8 cellular contexts compared by ENCODE assay signal in genomic region chr16:50671644-50672260, GRCh38. TPM values are rescaled to one million over a fixed set of nuclear protein-coding genes. Genes with fewer than 3 reads are reported as not detected.
A peak's percentile ranks its signal among the peaks of the same experiment; 100 is the strongest.
DNase-seq lines count a peak whose midpoint lies in the region; ATAC-seq, FAIRE-seq and TF ChIP-seq lines count a peak whose summit lies in the region.

No MANE protein-coding gene starts in this region.

- H3K79me2 ChIP-seq in OCI-LY1 (ENCODE audit: insufficient read depth, low read length) (no peaks in the 10 kb centered on the region), HepG2 (ENCODE audit: insufficient read depth, low read length) (no peaks in the 10 kb centered on the region)

- H3K9me3 Mint-ChIP-seq in activated naive CD4-positive, alpha-beta T cell treated with anti-CD3 and anti-CD28 coated beads for 36 hours: peaks cover 23% of the 10 kb centered on the region

- POLR2A ChIA-PET in HepG2 (lab: Yijun Ruan, JAX): interaction anchor here (0.5 kb wide), 1 partner anchor 109 kb away, joined by 4 read pairs; no protein-coding TSS in a partner anchor

- no peak overlapping the region for H3K4me3 ChIP-seq in OCI-LY1 (ENCODE audit: low read depth, low read length, poor library complexity, severe bottlenecking)
- H3K4me3 ChIP-seq in HepG2 (replicated peaks in 1 of 3; ENCODE audit: insufficient read depth in 1 of 3, low read depth in 2 of 3, low read length in 3 of 3): no peak overlapping the region
- H3K4me3 ChIP-seq in right atrium auricular region: no peak overlapping the region

- 0 out of 2 replicates have a peak, but pooled peaks cover 2% of the 10 kb centered on the region for H3F3A ChIP-seq in OCI-LY1 (ENCODE audit: insufficient read depth, low read length)

- H3K4me1 ChIP-seq in OCI-LY1 (ENCODE audit: insufficient read depth, low read length, severe bottlenecking): no peaks in the 10 kb centered on the region
- peaks cover 26% of the 10 kb centered on the region for H3K4me1 ChIP-seq in HepG2 (ENCODE audit: insufficient read depth, low read length)
- peaks cover 0 to 8% of the 10 kb centered on the region in 2 donors for H3K4me1 ChIP-seq in right atrium auricular region

- WGBS in HepG2 (ENCODE audit: low lambda C conversion rate): 15% methylated on average over 2 of the region's 2 CpGs

- in situ Hi-C loops in HepG2 (cut with HindIII; ENCODE audit: extremely low pct_ligation_motif_present, low pct_unique_long_range_greater_than_20kb): no loop called here

- CTCF ChIA-PET in activated naive CD4-positive, alpha-beta T cell treated with anti-CD3 and anti-CD28 coated beads for 36 hours (lab: Charles Lee): interaction anchor here (0.6 to 24.9 kb wide), 24 partner anchors 9 to 345 kb away, joined by 3 to 532 read pairs (median 4); partner anchors contain the start of genes CYLD and SNX20
- CTCF ChIA-PET in HepG2 (lab: Yijun Ruan, JAX; ENCODE audit: low intra/inter-chr PET ratio, low total read pairs): interaction anchor here (2.2 kb wide), 1 partner anchor 135 kb away, joined by 20 read pairs; no protein-coding TSS in a partner anchor

- FAIRE-seq in HepG2 (lab: Jason Lieb, UNC): peak; percentile 76
- FAIRE-seq in frontal cortex (lab: Jason Lieb, UNC): no peak

- BruUV-seq in HepG2 (replicated peaks; lab: Mats Ljungman, UMichigan): no TSS peak

- H3K9ac ChIP-seq in OCI-LY1 (ENCODE audit: low read length): no peak overlapping the region
- H3K9ac ChIP-seq in HepG2 (ENCODE audit: insufficient read depth, low read depth, low read length): no peak overlapping the region

- intact Hi-C loops in activated naive CD4-positive, alpha-beta T cell treated with anti-CD3 and anti-CD28 coated beads for 36 hours (cut with micrococcal nuclease): loop anchor here (1.0 kb wide), 2 partner anchors 76 to 135 kb away; no protein-coding TSS in a partner anchor
- intact Hi-C loops in HepG2 (cut with micrococcal nuclease; ENCODE audit: unreplicated experiment): loop anchor here (1.0 kb wide), 1 partner anchor 135 kb away; no protein-coding TSS in a partner anchor

- DNase-seq in NCI-H748 (lab: John Stamatoyannopoulos, UW; ENCODE audit: unreplicated experiment) (peak; percentile 18), NCI-H748 treated with DMSO at 0.1 percent for 48 hours (lab: John Stamatoyannopoulos, UW) (no peak), HepG2 (ENCODE audit: low spot score) (peak; percentile 36), mesenteric fat pad (ENCODE audit: low spot score) (no peak), right atrium auricular region (ENCODE audit: low spot score) (no peak), frontal cortex (ENCODE audit: low spot score in 2 of 2) (no peak)
- DNase-seq in activated naive CD4-positive, alpha-beta T cell treated with anti-CD3 and anti-CD28 coated beads for 36 hours: peak; percentile 82

- H4K20me1 ChIP-seq in OCI-LY1 (ENCODE audit: insufficient read depth, low read length) (no peaks in the 10 kb centered on the region), HepG2 (ENCODE audit: insufficient read depth, low read length) (no peaks in the 10 kb centered on the region)

- H3K4me2 ChIP-seq in OCI-LY1 (ENCODE audit: low read length): no peak overlapping the region
- no peak overlapping the region for H3K4me2 ChIP-seq in HepG2 (ENCODE audit: low read depth, low read length)

- H2AFZ ChIP-seq in OCI-LY1 (ENCODE audit: low read length) (no peak overlapping the region), HepG2 (ENCODE audit: low read length) (no peak overlapping the region)

- H3K4me1 Mint-ChIP-seq in activated naive CD4-positive, alpha-beta T cell treated with anti-CD3 and anti-CD28 coated beads for 36 hours (ENCODE audit: low read depth): peaks cover 29% of the 10 kb centered on the region

- H3K27me3 Mint-ChIP-seq in activated naive CD4-positive, alpha-beta T cell treated with anti-CD3 and anti-CD28 coated beads for 36 hours (ENCODE audit: low read depth): no peaks in the 10 kb centered on the region

- H3K9me3 ChIP-seq in OCI-LY1 (ENCODE audit: low read length) (peaks cover 9% of the 10 kb centered on the region), HepG2 (ENCODE audit: low read length) (peaks cover 34% of the 10 kb centered on the region), right atrium auricular region (peaks cover 4 to 24% of the 10 kb centered on the region in 2 donors)

- H3K36me3 Mint-ChIP-seq in activated naive CD4-positive, alpha-beta T cell treated with anti-CD3 and anti-CD28 coated beads for 36 hours (ENCODE audit: low read depth): peaks cover 60% of the 10 kb centered on the region

- H3K27me3 ChIP-seq in OCI-LY1 (ENCODE audit: insufficient read depth, low read length) (no peaks in the 10 kb centered on the region), HepG2 (ENCODE audit: control insufficient read depth in 1 of 2, insufficient read depth in 2 of 2, low read length in 2 of 2) (no peaks in the 10 kb centered on the region; a peak in 1 of 5 replicates), right atrium auricular region (peaks cover 0 to 7% of the 10 kb centered on the region in 2 donors)

- H3K9me2 ChIP-seq in OCI-LY1 (ENCODE audit: low read depth, low read length): no peaks in the 10 kb centered on the region

- H3K4me3 Mint-ChIP-seq in activated naive CD4-positive, alpha-beta T cell treated with anti-CD3 and anti-CD28 coated beads for 36 hours: no peak overlapping the region

- H3K36me3 ChIP-seq in OCI-LY1 (ENCODE audit: insufficient read depth, low read length): peaks cover 38% of the 10 kb centered on the region
- H3K36me3 ChIP-seq in HepG2 (replicated peaks in 1 of 2; ENCODE audit: control insufficient read depth in 1 of 2, insufficient read depth in 2 of 2, low read length in 2 of 2): no peaks in the 10 kb centered on the region
- no peaks in the 10 kb centered on the region for H3K36me3 ChIP-seq in right atrium auricular region

- peak overlapping the region; percentile 84 for H3K27ac Mint-ChIP-seq in activated naive CD4-positive, alpha-beta T cell treated with anti-CD3 and anti-CD28 coated beads for 36 hours

- TF ChIP-seq CTCF in OCI-LY1 (IDR thresholded peaks at IDR 0.05; ENCODE audit: low read length) (peak; percentile 74), HepG2 (CRISPR knock-in tag; IDR thresholded peaks at IDR 0.05) (peak; percentile 67), right atrium auricular region (IDR thresholded peaks at IDR 0.05) (peak in 1 of 2 donors; percentile 51)

- TF ChIP-seq RAD21 in HepG2 (CRISPR knock-in tag; IDR thresholded peaks at IDR 0.05): no peak

- TF ChIP-seq EP300 in HepG2 (IDR thresholded peaks at IDR 0.05; ENCODE audit: low read depth in 2 of 2, low read length in 2 of 2) (no peak), HepG2 (CRISPR knock-in tag; IDR thresholded peaks at IDR 0.05; ENCODE audit: borderline replicate concordance) (no peak)

- H3K27ac ChIP-seq in OCI-LY1 (ENCODE audit: low read depth, low read length, poor library complexity, severe bottlenecking): no peak overlapping the region
- no peak overlapping the region for H3K27ac ChIP-seq in HepG2 (ENCODE audit: extremely low read length, insufficient read depth, low read length)
- H3K27ac ChIP-seq in right atrium auricular region: no peak overlapping the region

- no peak for TF ChIP-seq POLR2A in HepG2 (IDR thresholded peaks at IDR 0.05; ENCODE audit: insufficient read depth in 1 of 2, low read depth in 2 of 2, low read length in 2 of 2)

- ATAC-seq in HepG2: no peak

RNA-seq across cellular contexts. Expression of gene SNX20, which starts 9.4 kb away (rescaled TPM):
- total RNA-seq in activated naive CD4-positive, alpha-beta T cell treated with anti-CD3 and anti-CD28 coated beads for 36 hours: 10 to 100 TPM; 29.6 to 30.3 TPM
- total RNA-seq in HepG2 (2016; rRNA removed; fragmentation: Illumina TruSeq; extraction: Trizol): not detected in 2 replicates
- not detected in 2 replicates for total RNA-seq in HepG2 (2016; cell fraction: cytosol; rRNA removed; fragmentation: Illumina TruSeq; extraction: Trizol; ENCODE audit: low read depth)
- not detected in 2 replicates for total RNA-seq in HepG2 (2016; cell fraction: insoluble cytoplasmic fraction; rRNA removed; fragmentation: Illumina TruSeq; extraction: Trizol)
- not detected in 2 replicates for total RNA-seq in HepG2 (2016; cell fraction: membrane; rRNA removed; fragmentation: Illumina TruSeq; extraction: Trizol)
- total RNA-seq in HepG2 (2016; cell fraction: nucleus; rRNA removed; fragmentation: Illumina TruSeq; extraction: Trizol): not detected in 2 replicates
- not detected in 2 replicates for polyA plus RNA-seq in HepG2 (2011; rRNA removed)
- not detected in 2 replicates for polyA plus RNA-seq in HepG2 (2011; cell fraction: cytosol; rRNA removed)
- polyA plus RNA-seq in HepG2 (2011; cell fraction: nucleus; rRNA removed): not detected in 2 replicates
- 0.04 TPM in 1 of 2 replicates, not detected in the other for polyA plus RNA-seq in HepG2 (2012)
- polyA plus RNA-seq in HepG2 (2016; cell fraction: cytosol; fragmentation: Illumina TruSeq; extraction: Trizol; ENCODE audit: low read depth): not detected in 2 replicates
- polyA plus RNA-seq in HepG2 (2016; cell fraction: insoluble cytoplasmic fraction; fragmentation: Illumina TruSeq; extraction: Trizol; ENCODE audit: low read depth): not detected in 2 replicates
- polyA plus RNA-seq in HepG2 (2016; cell fraction: membrane; fragmentation: Illumina TruSeq; extraction: Trizol; ENCODE audit: low read depth): not detected in 2 replicates
- not detected in 2 replicates for polyA plus RNA-seq in HepG2 (2016; cell fraction: nucleus; fragmentation: Illumina TruSeq; extraction: Trizol; ENCODE audit: insufficient read depth, low read depth)
- not detected in 2 replicates for polyA minus RNA-seq in HepG2 (2011; rRNA and poly(A)+ RNA removed; ENCODE audit: low replicate concordance)
- polyA minus RNA-seq in HepG2 (2011; cell fraction: cytosol; rRNA and poly(A)+ RNA removed): not detected in 2 replicates
- polyA minus RNA-seq in HepG2 (2011; cell fraction: nucleus; rRNA and poly(A)+ RNA removed): not detected in 2 replicates
- 3.6 TPM for total RNA-seq in mesenteric fat pad
- total RNA-seq in right atrium auricular region: 1 to 10 TPM in 1 of 2 donors, under 1 TPM in 1; 0.89 to 1.9 TPM
- total RNA-seq in frontal cortex: under 0.01 TPM

RNA-seq across cellular contexts. Expression of gene NOD2, which starts 21.7 kb away (rescaled TPM):
- total RNA-seq in activated naive CD4-positive, alpha-beta T cell treated with anti-CD3 and anti-CD28 coated beads for 36 hours: 1 to 10 TPM; 1.2 to 1.7 TPM
- total RNA-seq in HepG2 (2016; rRNA removed; fragmentation: Illumina TruSeq; extraction: Trizol) (0.27 and 0.29 TPM in 2 replicates), mesenteric fat pad (4.5 TPM), right atrium auricular region (1 to 10 TPM in 1 of 2 donors, under 1 TPM in 1; 0.44 to 1.6 TPM), frontal cortex (under 0.01 TPM)
- total RNA-seq in HepG2 (2016; cell fraction: cytosol; rRNA removed; fragmentation: Illumina TruSeq; extraction: Trizol; ENCODE audit: low read depth): 0.18 and 0.20 TPM in 2 replicates
- 0.09 and 0.12 TPM in 2 replicates for total RNA-seq in HepG2 (2016; cell fraction: insoluble cytoplasmic fraction; rRNA removed; fragmentation: Illumina TruSeq; extraction: Trizol)
- 0.21 TPM in 1 of 2 replicates, not detected in the other for total RNA-seq in HepG2 (2016; cell fraction: membrane; rRNA removed; fragmentation: Illumina TruSeq; extraction: Trizol)
- 0.22 and 0.38 TPM in 2 replicates for total RNA-seq in HepG2 (2016; cell fraction: nucleus; rRNA removed; fragmentation: Illumina TruSeq; extraction: Trizol)
- polyA plus RNA-seq in HepG2 (2011; rRNA removed): 0.76 and 0.81 TPM in 2 replicates
- 0.36 and 0.68 TPM in 2 replicates for polyA plus RNA-seq in HepG2 (2011; cell fraction: cytosol; rRNA removed)
- polyA plus RNA-seq in HepG2 (2011; cell fraction: nucleus; rRNA removed): 1.9 and 2.3 TPM in 2 replicates
- 0.19 and 0.29 TPM in 2 replicates for polyA plus RNA-seq in HepG2 (2012)
- polyA plus RNA-seq in HepG2 (2016; cell fraction: cytosol; fragmentation: Illumina TruSeq; extraction: Trizol; ENCODE audit: low read depth): 0.02 and 0.03 TPM in 2 replicates
- not detected in 2 replicates for polyA plus RNA-seq in HepG2 (2016; cell fraction: insoluble cytoplasmic fraction; fragmentation: Illumina TruSeq; extraction: Trizol; ENCODE audit: low read depth)
- polyA plus RNA-seq in HepG2 (2016; cell fraction: membrane; fragmentation: Illumina TruSeq; extraction: Trizol; ENCODE audit: low read depth): not detected in 2 replicates
- polyA plus RNA-seq in HepG2 (2016; cell fraction: nucleus; fragmentation: Illumina TruSeq; extraction: Trizol; ENCODE audit: insufficient read depth, low read depth): 0.17 and 0.37 TPM in 2 replicates
- polyA minus RNA-seq in HepG2 (2011; rRNA and poly(A)+ RNA removed; ENCODE audit: low replicate concordance): 4.8 TPM in 1 of 2 replicates, not detected in the other
- polyA minus RNA-seq in HepG2 (2011; cell fraction: cytosol; rRNA and poly(A)+ RNA removed): 0.49 and 1.1 TPM in 2 replicates
- polyA minus RNA-seq in HepG2 (2011; cell fraction: nucleus; rRNA and poly(A)+ RNA removed): 2.1 and 2.3 TPM in 2 replicates

Comparison
In these comparisons a context has a peak if more than half of its experiments do, and no peak if none do; other contexts are left out.
1. DNase-seq: peak in NCI-H748 (single experiment), activated naive CD4-positive, alpha-beta T cell treated with anti-CD3 and anti-CD28 coated beads for 36 hours (single experiment) and HepG2 (single experiment); none in NCI-H748 treated with DMSO at 0.1 percent for 48 hours (single experiment), mesenteric fat pad (single experiment), right atrium auricular region (single experiment) and frontal cortex (0 of 2).